11 cellular contexts compared by ENCODE assay signal in the genomic region with DNA sequence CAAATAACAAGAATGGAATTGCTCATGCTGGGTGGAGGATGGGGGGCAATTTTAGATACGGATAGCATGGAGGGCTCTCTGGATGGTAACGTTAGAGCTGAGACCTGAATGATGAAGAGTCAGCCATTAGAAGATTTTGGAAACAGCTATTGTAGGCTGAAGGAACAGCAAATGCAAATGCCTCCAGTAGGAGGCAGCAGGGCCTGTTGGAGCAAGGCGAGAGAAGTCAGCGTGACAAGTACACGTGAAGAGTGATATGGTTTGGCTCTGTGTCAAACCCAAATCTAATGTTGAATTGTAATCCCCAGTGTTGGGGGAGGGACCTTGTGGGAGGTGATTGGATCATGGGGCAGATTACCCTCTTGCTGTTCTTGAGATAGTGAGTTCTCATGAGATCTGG. TPM values are rescaled to one million over a fixed set of nuclear protein-coding genes. Genes with fewer than 3 reads are reported as not detected.
DNase-seq lines count a peak whose midpoint lies in the region; ATAC-seq and TF ChIP-seq lines count a peak whose summit lies in the region.
"Had no signal": no experiment of that assay in that cellular context is flagged by ENCODE, and none has a peak within 500 bp of the region (broad histone marks: within the 10 kb centered on the region; RNA-seq: fewer than 3 reads in every experiment).

No MANE protein-coding gene starts in this region.

- RAD21 ChIA-PET in HCT116 (lab: Charles Lee; ENCODE audit: low non-redundant PET in 1 of 2, low total read pairs in 2 of 2, uncharacterized antibody in 2 of 2, unreplicated experiment in 2 of 2), result no interaction called here

- no peak overlapping the region for H3K4me2 ChIP-seq in HCT116 (ENCODE audit: low read length)

- no peaks in the 10 kb centered on the region for H3K4me1 ChIP-seq in HCT116 (ENCODE audit: control insufficient read depth in 1 of 2, insufficient read depth in 2 of 2, low read length in 2 of 2)

- no peaks in the 10 kb centered on the region for H3K9me2 ChIP-seq in HCT116 (ENCODE audit: insufficient read depth)

- no peak overlapping the region for H3K9ac ChIP-seq in HCT116 (ENCODE audit: low read length)

- H4K20me1 ChIP-seq in HCT116 (ENCODE audit: insufficient read depth), result no peaks in the 10 kb centered on the region

- no peak overlapping the region for H2AFZ ChIP-seq in HCT116 (ENCODE audit: low read depth, low read length, poor library complexity, severe bottlenecking)

- no peaks in the 10 kb centered on the region for H3K36me3 ChIP-seq in HCT116 (ENCODE audit: control insufficient read depth in 1 of 2, insufficient read depth in 2 of 2, low read length in 2 of 2)

- no peak for TF ChIP-seq POLR2A in HCT116 (IDR thresholded peaks at IDR 0.05; ENCODE audit: borderline replicate concordance, extremely low read depth, insufficient read depth, insufficient read length)

- POLR2A ChIA-PET in HCT116 (lab: Charles Lee), result no interaction called here

- ATAC-seq in HCT116, result peak; percentile 74
- no peak for ATAC-seq in HG03342 (IDR thresholded peaks at IDR 0.05; ENCODE audit: unreplicated experiment)

- H3K79me2 ChIP-seq in HCT116 (ENCODE audit: insufficient read depth, low read length), result no peaks in the 10 kb centered on the region

- no peak overlapping the region for H3K27ac ChIP-seq in HCT116 (ENCODE audit: low read depth, low read length)

- TF ChIP-seq CTCF in AG10803 (conservative IDR thresholded peaks at IDR 0.05; ENCODE audit: low read length) (peak; percentile 30), HCT116 (IDR thresholded peaks at IDR 0.05 in 2 of 3, conservative IDR thresholded peaks at IDR 0.05 in 1 of 3; ENCODE audit: borderline replicate concordance in 1 of 3, insufficient read depth in 1 of 3, low read depth in 2 of 3, low read length in 2 of 3) (peak; percentile 33 to 53 (median 51); a peak in 5 of 6 replicates)

- H3K4me3 ChIP-seq in AG10803 (ENCODE audit: low read length), result no peak overlapping the region
- H3K4me3 ChIP-seq in HCT116 (replicated peaks in 1 of 2; ENCODE audit: low read depth in 1 of 2, low read length in 2 of 2), result no peak overlapping the region

- no TSS peak for BruUV-seq in HCT116 (replicated peaks; lab: Mats Ljungman, UMichigan)

- CTCF ChIA-PET in HCT116 (lab: Charles Lee), result interaction anchor here (1.4 kb wide), 1 partner anchor 244 kb away, joined by 6 read pairs; no protein-coding TSS in a partner anchor

- H3K9me3 ChIP-seq in HCT116 (ENCODE audit: control insufficient read depth in 1 of 2, insufficient read depth in 1 of 2, low read depth in 1 of 2, low read length in 2 of 2), result no peaks in the 10 kb centered on the region

- no peak for DNase-seq in AG10803 (ENCODE audit: low read depth)
- peak; percentile 27 for DNase-seq in HCT116 (ENCODE audit: low read depth, low spot score)
- DNase-seq in amniotic epithelial cell (ENCODE audit: low read depth), result peak; percentile 16
- DNase-seq in iPS-NIHi7 (ENCODE audit: extremely low spot score), result peak; percentile 50
- no peak for DNase-seq in GOT3 (lab: John Stamatoyannopoulos, UW)
- no peak for DNase-seq in ecto neural progenitor cell (ENCODE audit: low spot score)
- DNase-seq in KG1 (lab: John Stamatoyannopoulos, UW), result no peak
- DNase-seq: DND-41; NCI-H2171 treated with DMSO at 0.1 percent for 48 hours; stimulated activated CD4-positive, alpha-beta T cell treated with anti-CD3 and anti-CD28 coated beads, Interleukin-2, amount 100 ng/mL, for 24 hours had no signal

- peak; percentile 54 for TF ChIP-seq RAD21 in HCT116 (IDR thresholded peaks at IDR 0.05; ENCODE audit: low read depth)

- intact Hi-C loops in HCT116 (cut with micrococcal nuclease), result no loop called here

- no peaks in the 10 kb centered on the region for H3K27me3 ChIP-seq in HCT116 (ENCODE audit: insufficient read depth, low read length)

TF ChIP-seq in HCT116, 20 proteins besides CTCF, POLR2A, EP300 and RAD21:
- TF ChIP-seq, protein P1, sequence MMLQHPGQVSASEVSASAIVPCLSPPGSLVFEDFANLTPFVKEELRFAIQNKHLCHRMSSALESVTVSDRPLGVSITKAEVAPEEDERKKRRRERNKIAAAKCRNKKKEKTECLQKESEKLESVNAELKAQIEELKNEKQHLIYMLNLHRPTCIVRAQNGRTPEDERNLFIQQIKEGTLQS (IDR thresholded peaks at IDR 0.05), result no peak
- TF ChIP-seq EGR1 (IDR thresholded peaks at IDR 0.05; ENCODE audit: low read depth) (no peak), EZH2phosphoT487 (IDR thresholded peaks at IDR 0.05; ENCODE audit: borderline replicate concordance) (no peak), FOSL1 (IDR thresholded peaks at IDR 0.05; ENCODE audit: low read depth) (no peak), JUND (IDR thresholded peaks at IDR 0.05) (no peak), SP1 (IDR thresholded peaks at IDR 0.05; ENCODE audit: low read depth) (no peak)

RNA-seq across cellular contexts. Expression of a gene that starts 59.3 kb away (rescaled TPM):
- total RNA-seq in HCT116 (2021; ENCODE audit: unreplicated experiment), result 0.25 TPM
- 0.04 TPM in 1 of 2 replicates, not detected in the other for polyA plus RNA-seq in HCT116 (2012)

Comparison
In these comparisons a context has a peak if more than half of its experiments do, and no peak if none do; other contexts are left out.
1. DNase-seq: peak in HCT116 (single experiment), amniotic epithelial cell (single experiment) and iPS-NIHi7 (single experiment); none in AG10803 (single experiment), GOT3 (single experiment), ecto neural progenitor cell (single experiment) and KG1 (single experiment).